In genomic region chr1:15848929-15849774, GRCh38 we compare ENCODE assay signal across 8 cellular contexts. TPM values are rescaled to one million over a fixed set of nuclear protein-coding genes. Genes with fewer than 3 reads are reported as not detected.
A peak's percentile ranks its signal among the peaks of the same experiment; 100 is the strongest.
DNase-seq lines count a peak whose midpoint lies in the region; ATAC-seq and TF ChIP-seq lines count a peak whose summit lies in the region.

No MANE protein-coding gene starts in this region.

- H4K5ac ChIP-seq in mesendoderm (ENCODE audit: low read length) = no peak overlapping the region

- CTCF ChIA-PET in BJ (lab: Yijun Ruan, JAX) = interaction anchor here (0.6 to 2.4 kb wide), 4 partner anchors 10 to 145 kb away, joined by 3 to 6 read pairs (median 4); no protein-coding TSS in a partner anchor

- peak overlapping the region; percentile 96 for H3K9ac ChIP-seq in mesendoderm (ENCODE audit: low read length)

- H3K4me1 ChIP-seq in mesendoderm (ENCODE audit: control insufficient read depth, low read depth, low read length) = peaks cover 2% of the 10 kb centered on the region

- H3K27me3 ChIP-seq in BJ (ENCODE audit: control insufficient read depth, insufficient read depth, low read length) (no peaks in the 10 kb centered on the region), mesendoderm (ENCODE audit: insufficient read depth, low read length, poor library complexity) (no peaks in the 10 kb centered on the region)

- no peak overlapping the region for H2AK5ac ChIP-seq in mesendoderm (ENCODE audit: low read length)

- H3K79me2 ChIP-seq in mesendoderm (ENCODE audit: control insufficient read depth, insufficient read depth, low read length) = peaks cover 39% of the 10 kb centered on the region

- peaks cover 20% of the 10 kb centered on the region for H3K36me3 Mint-ChIP-seq in effector memory CD8-positive, alpha-beta T cell (ENCODE audit: insufficient read depth)

- no peak overlapping the region for H3K4ac ChIP-seq in mesendoderm (ENCODE audit: low read depth, low read length)

- peak; percentile 18 for ATAC-seq in effector memory CD8-positive, alpha-beta T cell (replicated peaks)

- POLR2A ChIA-PET in BJ (lab: Charles Lee) = no interaction called here

- H3K4me1 Mint-ChIP-seq in effector memory CD8-positive, alpha-beta T cell (ENCODE audit: low read depth in 2 of 2) = peaks cover 29 to 30% of the 10 kb centered on the region in 2 donors

- peaks cover 7% of the 10 kb centered on the region for H3K79me1 ChIP-seq in mesendoderm (ENCODE audit: low read length)

- peak overlapping the region; percentile 92 for H3K27ac ChIP-seq in mesendoderm (ENCODE audit: low read depth, low read length)

- no peak overlapping the region for H2BK120ac ChIP-seq in mesendoderm (ENCODE audit: low read depth, low read length)

- no peaks in the 10 kb centered on the region for H3K9me3 Mint-ChIP-seq in effector memory CD8-positive, alpha-beta T cell

- no peak overlapping the region for H4K8ac ChIP-seq in mesendoderm (ENCODE audit: low read depth, low read length)

- H3K4me2 ChIP-seq in mesendoderm (ENCODE audit: low read length) = peak overlapping the region; percentile 100

- TF ChIP-seq CTCF in BJ (IDR thresholded peaks at IDR 0.05; ENCODE audit: insufficient read depth, low read depth, low read length) = no peak

- H2BK15ac ChIP-seq in mesendoderm (replicated peaks; ENCODE audit: low read depth) = no peak overlapping the region

- H3K4me3 ChIP-seq in BJ (ENCODE audit: low read depth, low read length) (peak overlapping the region; percentile 93), mesendoderm (ENCODE audit: low read length) (peak overlapping the region; percentile 97)

- H3K18ac ChIP-seq in mesendoderm (ENCODE audit: low read length) = peak overlapping the region; percentile 97

- H3K36me3 ChIP-seq in BJ (ENCODE audit: control insufficient read depth, insufficient read depth, low read length) = no peaks in the 10 kb centered on the region
- H3K36me3 ChIP-seq in mesendoderm (ENCODE audit: control insufficient read depth, insufficient read depth, low read length) = no peaks in the 10 kb centered on the region

- WGBS in mesendoderm (ENCODE audit: extremely low coverage, insufficient coverage, low lambda C conversion rate) = no CpG with 5 or more reads among the region's 44 CpGs

- DNase-seq in BJ (ENCODE audit: low read depth) = peak; percentile 45
- DNase-seq in HS-27A (ENCODE audit: low read depth) = peak; percentile 75
- DNase-seq in NCI-H82 treated with DMSO at 0.1 percent for 48 hours (lab: John Stamatoyannopoulos, UW; ENCODE audit: unreplicated experiment) = peak; percentile 91
- peak; percentile 36 to 41 for DNase-seq in activated CD8-positive, alpha-beta memory T cell treated with anti-CD3 and anti-CD28 coated beads for 4 hours (ENCODE audit: low read depth in 2 of 2)
- DNase-seq in effector memory CD8-positive, alpha-beta T cell = peak; percentile 53 to 61 (median 59)
- DNase-seq in mesendoderm = peak; percentile 95
- peak; percentile 32 for DNase-seq in stimulated activated CD8-positive, alpha-beta memory T cell treated with anti-CD3 and anti-CD28 coated beads, Interleukin-15, amount 100 ng/mL, for 1 hour (ENCODE audit: low read depth)
- no peak for DNase-seq in germinal center (ENCODE audit: low spot score)

- H3K23ac ChIP-seq in mesendoderm (ENCODE audit: low read length) = no peak overlapping the region

- H3K4me3 Mint-ChIP-seq in effector memory CD8-positive, alpha-beta T cell = peak overlapping the region; percentile 90 to 97

- no peak overlapping the region for H2BK5ac ChIP-seq in mesendoderm (ENCODE audit: low read length)

- H3K27me3 Mint-ChIP-seq in effector memory CD8-positive, alpha-beta T cell = no peaks in the 10 kb centered on the region

- peak overlapping the region; percentile 90 for H3K56ac ChIP-seq in mesendoderm (ENCODE audit: low read length)

- H3K27ac Mint-ChIP-seq in effector memory CD8-positive, alpha-beta T cell = peak overlapping the region; percentile 89 to 94

RNA-seq across cellular contexts. Expression of gene SPEN, which starts 1.6 kb away (rescaled TPM):
- polyA plus RNA-seq in BJ (2011; rRNA removed) = 3.1 and 4.6 TPM in 2 replicates
- polyA minus RNA-seq in BJ (2011; rRNA and poly(A)+ RNA removed) = 13.6 and 25.0 TPM in 2 replicates
- 15.8 TPM for polyA plus RNA-seq in mesendoderm (2013, experiment 1 of 2)
- polyA plus RNA-seq in mesendoderm (2013, experiment 2 of 2) = 15.8 TPM

RNA-seq across cellular contexts. Expression of gene UQCRHL, which starts 41.7 kb away (rescaled TPM):
- polyA plus RNA-seq in BJ (2011; rRNA removed) = 0.56 and 1.3 TPM in 2 replicates
- polyA minus RNA-seq in BJ (2011; rRNA and poly(A)+ RNA removed) = 0.28 and 0.87 TPM in 2 replicates
- polyA plus RNA-seq in mesendoderm (2013, experiment 1 of 2) = 3.9 TPM
- polyA plus RNA-seq in mesendoderm (2013, experiment 2 of 2) = 4.1 TPM
